In genomic region chr5:143440448-143441102, GRCh38 we compare ENCODE assay signal across 18 cellular contexts. TPM values are rescaled to one million over a fixed set of nuclear protein-coding genes. Genes with fewer than 3 reads are reported as not detected.
DNase-seq lines count a peak whose midpoint lies in the region; ATAC-seq lines count a peak whose summit lies in the region.
"Had no signal": no experiment of that assay in that cellular context is flagged by ENCODE, and none has a peak within 500 bp of the region (broad histone marks: within the 10 kb centered on the region; RNA-seq: fewer than 3 reads in every experiment).

No MANE protein-coding gene starts in this region.

- peak overlapping the region; percentile 58 for H3K27ac Mint-ChIP-seq in activated T-cell treated with anti-CD3 and anti-CD28 coated beads, Interleukin-2, amount 50 U/mL, for 72 hours
- H3K27ac Mint-ChIP-seq in activated CD4-positive, alpha-beta memory T cell treated with anti-CD3 and anti-CD28 coated beads, Interleukin-2, amount 10 ng/mL, durations not matched to agents 7 days and 5 days: no peak overlapping the region
- H3K27ac Mint-ChIP-seq: activated CD4-positive, alpha-beta T cell treated with anti-CD3 and anti-CD28 coated beads, Interleukin-2, amount 10 ng/mL, durations not matched to agents 24 days and 14 days; activated naive CD8-positive, alpha-beta T cell treated with anti-CD3 and anti-CD28 coated beads for 36 hours; neural progenitor cell had no signal

- H3K4me3 Mint-ChIP-seq in activated T-cell treated with anti-CD3 and anti-CD28 coated beads, Interleukin-2, amount 50 U/mL, for 72 hours: no peak overlapping the region
- H3K4me3 Mint-ChIP-seq in activated CD4-positive, alpha-beta memory T cell treated with anti-CD3 and anti-CD28 coated beads, Interleukin-2, amount 10 ng/mL, durations not matched to agents 7 days and 5 days: no peak overlapping the region
- H3K4me3 Mint-ChIP-seq: activated CD4-positive, alpha-beta T cell treated with anti-CD3 and anti-CD28 coated beads, Interleukin-2, amount 10 ng/mL, durations not matched to agents 24 days and 14 days; activated naive CD8-positive, alpha-beta T cell treated with anti-CD3 and anti-CD28 coated beads for 36 hours; CD4-positive, CD25-positive, alpha-beta regulatory T cell; neural progenitor cell had no signal

- H3K27me3 Mint-ChIP-seq in activated T-cell treated with anti-CD3 and anti-CD28 coated beads, Interleukin-2, amount 50 U/mL, for 72 hours (ENCODE audit: low read depth): no peaks in the 10 kb centered on the region
- peaks cover 2% of the 10 kb centered on the region for H3K27me3 Mint-ChIP-seq in activated CD4-positive, alpha-beta memory T cell treated with anti-CD3 and anti-CD28 coated beads, Interleukin-2, amount 10 ng/mL, durations not matched to agents 7 days and 5 days
- H3K27me3 Mint-ChIP-seq: activated CD4-positive, alpha-beta T cell treated with anti-CD3 and anti-CD28 coated beads, Interleukin-2, amount 10 ng/mL, durations not matched to agents 24 days and 14 days; activated naive CD8-positive, alpha-beta T cell treated with anti-CD3 and anti-CD28 coated beads for 36 hours had no signal

- H3K9me3 Mint-ChIP-seq in activated T-cell treated with anti-CD3 and anti-CD28 coated beads, Interleukin-2, amount 50 U/mL, for 72 hours: no peaks in the 10 kb centered on the region
- no peaks in the 10 kb centered on the region for H3K9me3 Mint-ChIP-seq in activated CD4-positive, alpha-beta memory T cell treated with anti-CD3 and anti-CD28 coated beads, Interleukin-2, amount 10 ng/mL, durations not matched to agents 7 days and 5 days
- H3K9me3 Mint-ChIP-seq: activated CD4-positive, alpha-beta T cell treated with anti-CD3 and anti-CD28 coated beads, Interleukin-2, amount 10 ng/mL, durations not matched to agents 24 days and 14 days; activated naive CD8-positive, alpha-beta T cell treated with anti-CD3 and anti-CD28 coated beads for 36 hours; neural progenitor cell had no signal

- POLR2A ChIA-PET in activated CD4-positive, alpha-beta memory T cell treated with anti-CD3 and anti-CD28 coated beads, Interleukin-2, amount 10 ng/mL, durations not matched to agents 7 days and 5 days (lab: Charles Lee): no interaction called here

- no peak for DNase-seq in activated T-cell treated with anti-CD3 and anti-CD28 coated beads, Interleukin-2, amount 50 U/mL, for 72 hours
- DNase-seq in activated T-cell treated with anti-CD3 and anti-CD28 coated beads, Interleukin-2, amount 50 U/mL, for 1 hour: no peak
- DNase-seq in NCI-H146 treated with DMSO at 0.1 percent for 48 hours (lab: John Stamatoyannopoulos, UW; ENCODE audit: unreplicated experiment) (peak; percentile 39), SK-N-DZ (ENCODE audit: low spot score) (peak; percentile 41), renal cortical epithelial cell (ENCODE audit: low read depth) (peak; percentile 81), NCI-H1930 (lab: John Stamatoyannopoulos, UW) (no peak)
- DNase-seq in activated CD4-positive, alpha-beta memory T cell treated with anti-CD3 and anti-CD28 coated beads, Interleukin-2, amount 10 ng/mL, durations not matched to agents 7 days and 5 days: no peak
- DNase-seq: activated CD4-positive, alpha-beta T cell treated with anti-CD3 and anti-CD28 coated beads, Interleukin-2, amount 10 ng/mL, durations not matched to agents 24 days and 14 days; activated naive CD8-positive, alpha-beta T cell treated with anti-CD3 and anti-CD28 coated beads for 36 hours; CD4-positive, CD25-positive, alpha-beta regulatory T cell; heart right ventricle; NCI-H2107; retina; Right ventricle myocardium superior; uterus had no signal

- CTCF ChIA-PET in activated CD4-positive, alpha-beta memory T cell treated with anti-CD3 and anti-CD28 coated beads, Interleukin-2, amount 10 ng/mL, durations not matched to agents 7 days and 5 days (lab: Charles Lee): no interaction called here

- ATAC-seq in activated T-cell treated with anti-CD3 and anti-CD28 coated beads, Interleukin-2, amount 50 U/mL, for 72 hours (replicated peaks in 1 of 2): no peak
- no peak for ATAC-seq in GM21447 (IDR thresholded peaks at IDR 0.05; ENCODE audit: unreplicated experiment)
- ATAC-seq: A549, heart right ventricle had no signal

- H3K36me3 Mint-ChIP-seq in activated T-cell treated with anti-CD3 and anti-CD28 coated beads, Interleukin-2, amount 50 U/mL, for 72 hours (ENCODE audit: insufficient read depth in 2 of 2): no peaks in the 10 kb centered on the region
- no peaks in the 10 kb centered on the region for H3K36me3 Mint-ChIP-seq in activated CD4-positive, alpha-beta memory T cell treated with anti-CD3 and anti-CD28 coated beads, Interleukin-2, amount 10 ng/mL, durations not matched to agents 7 days and 5 days (ENCODE audit: low read depth)
- H3K36me3 Mint-ChIP-seq: activated naive CD8-positive, alpha-beta T cell treated with anti-CD3 and anti-CD28 coated beads for 36 hours; CD4-positive, CD25-positive, alpha-beta regulatory T cell; neural progenitor cell had no signal

- H3K4me1 Mint-ChIP-seq in activated T-cell treated with anti-CD3 and anti-CD28 coated beads, Interleukin-2, amount 50 U/mL, for 72 hours (ENCODE audit: low read depth): peaks cover 30% of the 10 kb centered on the region
- H3K4me1 Mint-ChIP-seq in activated CD4-positive, alpha-beta memory T cell treated with anti-CD3 and anti-CD28 coated beads, Interleukin-2, amount 10 ng/mL, durations not matched to agents 7 days and 5 days: peaks cover 14% of the 10 kb centered on the region

RNA-seq across cellular contexts. Expression of gene NR3C1, which starts 37.1 kb away (rescaled TPM):
- total RNA-seq in activated T-cell treated with anti-CD3 and anti-CD28 coated beads, Interleukin-2, amount 50 U/mL, for 72 hours: 100 to 1,000 TPM in 1 of 2 donors, 10 to 100 TPM in 1; 93.5 to 104 TPM
- 3.9 and 4.6 TPM in 2 replicates for polyA plus RNA-seq in SK-N-DZ (2014; cell fraction: cytosol; rRNA removed)
- 4.1 and 4.4 TPM in 2 replicates for polyA plus RNA-seq in SK-N-DZ (2014; cell fraction: nucleus; rRNA removed)
- 40.0 and 42.0 TPM in 2 replicates for total RNA-seq in renal cortical epithelial cell
- total RNA-seq in activated CD4-positive, alpha-beta memory T cell treated with anti-CD3 and anti-CD28 coated beads, Interleukin-2, amount 10 ng/mL, durations not matched to agents 7 days and 5 days: 10 to 100 TPM; 79.3 to 81.6 TPM

Comparison
In these comparisons a context has a peak if more than half of its experiments do, and no peak if none do; other contexts are left out.
1. DNase-seq: peak in NCI-H146 treated with DMSO at 0.1 percent for 48 hours (single experiment), SK-N-DZ (single experiment) and renal cortical epithelial cell (single experiment); none in activated T-cell treated with anti-CD3 and anti-CD28 coated beads, Interleukin-2, amount 50 U/mL, for 72 hours (0 of 2), activated T-cell treated with anti-CD3 and anti-CD28 coated beads, Interleukin-2, amount 50 U/mL, for 1 hour (single experiment), activated CD4-positive, alpha-beta memory T cell treated with anti-CD3 and anti-CD28 coated beads, Interleukin-2, amount 10 ng/mL, durations not matched to agents 7 days and 5 days (single experiment) and NCI-H1930 (0 of 2).